ENCODE assay signal across 1 cellular context in genomic region chr2:64504774-64505720, GRCh38.
TF ChIP-seq lines count a peak whose summit lies in the region.

No MANE protein-coding gene starts in this region.

TF ChIP-seq in HepG2, 621 proteins besides CTCF, POLR2A, EP300 and RAD21 (continued from another document):
- TF ChIP-seq AKNA (CRISPR knock-in tag; IDR thresholded peaks at IDR 0.05; ENCODE audit: borderline replicate concordance) (no peak), TFDP1 (CRISPR knock-in tag; IDR thresholded peaks at IDR 0.05; ENCODE audit: borderline replicate concordance) (no peak)
